ENCODE assay signal across 7 cellular contexts in genomic region chr5:132428811-132429440, GRCh38. TPM values are rescaled to one million over a fixed set of nuclear protein-coding genes. Genes with fewer than 3 reads are reported as not detected.
A peak's percentile ranks its signal among the peaks of the same experiment; 100 is the strongest.
DNase-seq lines count a peak whose midpoint lies in the region; ATAC-seq, FAIRE-seq and TF ChIP-seq lines count a peak whose summit lies in the region.

No MANE protein-coding gene starts in this region.

- no peak for TF ChIP-seq CTCF in fibroblast of pulmonary artery (IDR thresholded peaks at IDR 0.05; ENCODE audit: low read length, missing control alignments)

- H3K4me1 ChIP-seq in small intestine (ENCODE audit: control insufficient read depth in 2 of 2, insufficient read depth in 1 of 2, low read depth in 1 of 2, low read length in 1 of 2) = peaks cover 38 to 55% of the 10 kb centered on the region in 2 donors

- no peaks in the 10 kb centered on the region for H3K9me3 ChIP-seq in small intestine (ENCODE audit: control insufficient read depth, low read depth)

- ATAC-seq in SK-N-SH treated with all-trans-retinoic acid at 6 μM for 48 hours (peak; percentile 90), HG03135 (IDR thresholded peaks at IDR 0.05; ENCODE audit: unreplicated experiment) (no peak), HG03280 (IDR thresholded peaks at IDR 0.05; ENCODE audit: unreplicated experiment) (no peak), GM18498 (IDR thresholded peaks at IDR 0.05; ENCODE audit: unreplicated experiment) (no peak)

- WGBS in small intestine, 3 donors = 54 to 69% (median 61%) methylated on average over 6 of the region's 6 CpGs

- no peaks in the 10 kb centered on the region for H3K27me3 ChIP-seq in small intestine (ENCODE audit: control insufficient read depth in 2 of 2, insufficient read depth in 2 of 2, low read length in 2 of 2)

- DNase-seq in ELR (ENCODE audit: low read depth) (peak; percentile 92), fibroblast of pulmonary artery (ENCODE audit: low read depth) (peak; percentile 65), small intestine (no peak)

- H3K36me3 ChIP-seq in small intestine (ENCODE audit: control insufficient read depth in 2 of 2, insufficient read depth in 2 of 2, low read length in 2 of 2) = peaks cover 0 to 2% of the 10 kb centered on the region in 2 donors

- FAIRE-seq in small intestine (lab: Jason Lieb, UNC) = no peak

- H3K27ac ChIP-seq in small intestine (ENCODE audit: low read depth in 1 of 2, low read length in 1 of 2) = peak overlapping the region; percentile 77 to 95

- no peak overlapping the region for H3K4me3 ChIP-seq in fibroblast of pulmonary artery (replicated peaks; ENCODE audit: low read depth, low read length)
- H3K4me3 ChIP-seq in small intestine (ENCODE audit: low read depth in 1 of 2, low read length in 2 of 2) = no peak overlapping the region

TF ChIP-seq in SK-N-SH treated with all-trans-retinoic acid at 6 μM for 48 hours, 23 proteins besides CTCF, POLR2A, EP300 and RAD21:
- TF ChIP-seq ZNF70 (CRISPR knock-in tag; IDR thresholded peaks at IDR 0.05) = no peak
- no peak for TF ChIP-seq CREB5 (CRISPR knock-in tag; IDR thresholded peaks at IDR 0.05; ENCODE audit: low read depth)
- no peak for TF ChIP-seq SNAI2 (CRISPR knock-in tag; IDR thresholded peaks at IDR 0.05)
- TF ChIP-seq ZFP3 (CRISPR knock-in tag; IDR thresholded peaks at IDR 0.05) = no peak
- no peak for TF ChIP-seq TCF4 (CRISPR knock-in tag; IDR thresholded peaks at IDR 0.05; ENCODE audit: borderline replicate concordance)
- no peak for TF ChIP-seq ESRRG (CRISPR knock-in tag; IDR thresholded peaks at IDR 0.05)
- no peak for TF ChIP-seq GLIS3 (CRISPR knock-in tag; IDR thresholded peaks at IDR 0.05)
- TF ChIP-seq ISL1 (CRISPR knock-in tag; IDR thresholded peaks at IDR 0.05) = no peak
- no peak for TF ChIP-seq TOX (CRISPR knock-in tag; IDR thresholded peaks at IDR 0.05; ENCODE audit: borderline replicate concordance)

RNA-seq across cellular contexts. Expression of gene SLC22A5, which starts 59.4 kb away (rescaled TPM):
- polyA plus RNA-seq in small intestine = 10 to 100 TPM in 2 of 3 donors, 1 to 10 TPM in 1; 9.4 to 22.1 (median 21.6) TPM
